In the genomic region with DNA sequence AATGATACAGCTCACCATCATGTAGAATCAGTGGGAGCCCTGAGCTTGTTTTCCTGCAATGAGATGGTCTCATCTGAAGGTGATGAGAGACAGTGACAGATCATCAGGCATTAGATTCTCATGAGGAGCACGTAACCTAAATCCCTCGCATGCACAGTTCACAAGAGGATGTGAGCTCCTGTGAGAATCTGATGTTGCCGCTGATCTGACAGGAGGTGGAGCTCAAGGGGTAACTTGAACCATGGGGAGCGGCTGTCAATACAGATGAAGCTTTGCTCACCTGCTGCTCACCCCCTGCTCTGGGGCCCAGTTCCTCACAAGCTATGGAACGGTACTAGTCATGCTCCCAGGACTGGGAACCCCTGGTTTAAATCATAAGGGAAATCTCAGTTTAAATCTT, we compare ENCODE assay signal across 29 cellular contexts.
A peak's percentile ranks its signal among the peaks of the same experiment; 100 is the strongest.
DNase-seq lines count a peak whose midpoint lies in the region; ATAC-seq and TF ChIP-seq lines count a peak whose summit lies in the region.
"Had no signal": no experiment of that assay in that cellular context is flagged by ENCODE, and none has a peak within 500 bp of the region (broad histone marks: within the 10 kb centered on the region; RNA-seq: fewer than 3 reads in every experiment).

No MANE protein-coding gene starts in this region.

- no peak overlapping the region for H3K4me3 Mint-ChIP-seq in activated CD8-positive, alpha-beta memory T cell treated with anti-CD3 and anti-CD28 coated beads, Interleukin-2, amount 10 ng/mL, durations not matched to agents 7 days and 5 days
- H3K4me3 Mint-ChIP-seq: activated CD4-positive, alpha-beta memory T cell treated with anti-CD3 and anti-CD28 coated beads for 36 hours; activated T-helper 1 cell treated with anti-CD3 and anti-CD28 coated beads, Interleukin-12 subunit alpha, Interleukin-12 subunit beta, Interleukin-2, Interleukin-4 antibody, amounts not matched to agents 30 ng/mL and 10 ng/mL and 1 ng/mL, durations not matched to agents 14 hours and 24 hours and 36 hours; natural killer cell; stimulated activated effector memory CD8-positive, alpha-beta T cell treated with anti-CD3 and anti-CD28 coated beads, Interleukin-12 subunit alpha, Interleukin-12 subunit beta, amount 100 ng/mL, for 72 hours; T-helper 2 cell treated with Interferon-gamma antibody and Interleukin-4, amounts not matched to agents 5 μg/mL and 100 μg/mL, for 36 hours; type B pancreatic cell had no signal

- H3K9me3 ChIP-seq in SJCRH30 (replicated peaks): 0 out of 2 replicates have a peak, but pooled peaks cover 4% of the 10 kb centered on the region
- H3K9me3 ChIP-seq: body of pancreas, gastroesophageal sphincter, psoas muscle had no signal

- TF ChIP-seq CTCF in foreskin keratinocyte (conservative IDR thresholded peaks at IDR 0.05): peak; percentile 20

- no peaks in the 10 kb centered on the region for H3K27me3 Mint-ChIP-seq in activated CD8-positive, alpha-beta memory T cell treated with anti-CD3 and anti-CD28 coated beads, Interleukin-2, amount 10 ng/mL, durations not matched to agents 7 days and 5 days
- H3K27me3 Mint-ChIP-seq: type B pancreatic cell had no signal

- no peaks in the 10 kb centered on the region for H3K36me3 ChIP-seq in SJCRH30
- H3K36me3 ChIP-seq: gastroesophageal sphincter had no signal

- peak; percentile 35 for DNase-seq in activated CD8-positive, alpha-beta memory T cell treated with anti-CD3 and anti-CD28 coated beads, Interleukin-2, amount 10 ng/mL, durations not matched to agents 7 days and 5 days
- DNase-seq in activated CD8-positive, alpha-beta memory T cell treated with anti-CD3 and anti-CD28 coated beads, Interleukin-2, amount 50 U/mL, for 48 hours: no peak
- DNase-seq in SJCRH30 (peak in 1 of 2 experiments; percentile 44), foreskin keratinocyte (no peak), NCI-H345 treated with DMSO at 0.1 percent for 48 hours (lab: John Stamatoyannopoulos, UW; ENCODE audit: unreplicated experiment) (no peak), OCI-M1 (lab: John Stamatoyannopoulos, UW) (no peak), KG1 (lab: John Stamatoyannopoulos, UW) (no peak)
- DNase-seq: activated CD4-positive, alpha-beta memory T cell treated with anti-CD3 and anti-CD28 coated beads for 36 hours; activated CD4-positive, alpha-beta T cell treated with anti-CD3 and anti-CD28 coated beads for 1 hour; activated CD8-positive, alpha-beta memory T cell treated with anti-CD3 and anti-CD28 coated beads, Interleukin-2, amount 50 U/mL, for 4 hours; activated naive CD4-positive, alpha-beta T cell treated with Interleukin-2 at 50 U/mL for 16 hours; body of pancreas; Calu3; DND-41; kidney glomerular epithelial cell; natural killer cell; NCI-H1092 treated with DMSO at 0.1 percent for 48 hours; NCI-H1930; NCI-H526; nucleus accumbens; psoas muscle; Right ventricle myocardium superior had no signal

- peak overlapping the region; percentile 99 for H3K27ac ChIP-seq in SJCRH30
- no peak overlapping the region for H3K27ac ChIP-seq in foreskin keratinocyte
- H3K27ac ChIP-seq: body of pancreas, gastroesophageal sphincter, KMS-11, psoas muscle had no signal

- H3K36me3 Mint-ChIP-seq in activated CD8-positive, alpha-beta memory T cell treated with anti-CD3 and anti-CD28 coated beads, Interleukin-2, amount 10 ng/mL, durations not matched to agents 7 days and 5 days: no peaks in the 10 kb centered on the region
- H3K36me3 Mint-ChIP-seq: activated CD4-positive, alpha-beta memory T cell treated with anti-CD3 and anti-CD28 coated beads for 36 hours; natural killer cell; stimulated activated effector memory CD8-positive, alpha-beta T cell treated with anti-CD3 and anti-CD28 coated beads, Interleukin-12 subunit alpha, Interleukin-12 subunit beta, amount 100 ng/mL, for 72 hours; type B pancreatic cell had no signal

- peaks cover 45% of the 10 kb centered on the region for H3K4me1 ChIP-seq in SJCRH30
- peaks cover 7% of the 10 kb centered on the region for H3K4me1 ChIP-seq in foreskin keratinocyte
- H3K4me1 ChIP-seq: body of pancreas, psoas muscle had no signal

- H3K4me3 ChIP-seq in SJCRH30: no peak overlapping the region
- H3K4me3 ChIP-seq: body of pancreas, gastroesophageal sphincter, psoas muscle had no signal

- H3K27ac Mint-ChIP-seq in activated CD8-positive, alpha-beta memory T cell treated with anti-CD3 and anti-CD28 coated beads, Interleukin-2, amount 10 ng/mL, durations not matched to agents 7 days and 5 days: no peak overlapping the region
- H3K27ac Mint-ChIP-seq: activated CD4-positive, alpha-beta memory T cell treated with anti-CD3 and anti-CD28 coated beads for 36 hours; activated T-helper 1 cell treated with anti-CD3 and anti-CD28 coated beads, Interleukin-12 subunit alpha, Interleukin-12 subunit beta, Interleukin-2, Interleukin-4 antibody, amounts not matched to agents 30 ng/mL and 10 ng/mL and 1 ng/mL, durations not matched to agents 14 hours and 24 hours and 36 hours; natural killer cell; stimulated activated effector memory CD8-positive, alpha-beta T cell treated with anti-CD3 and anti-CD28 coated beads, Interleukin-12 subunit alpha, Interleukin-12 subunit beta, amount 100 ng/mL, for 72 hours; T-helper 2 cell treated with Interferon-gamma antibody and Interleukin-4, amounts not matched to agents 5 μg/mL and 100 μg/mL, for 36 hours; type B pancreatic cell had no signal

- no peaks in the 10 kb centered on the region for H3K27me3 ChIP-seq in SJCRH30
- no peaks in the 10 kb centered on the region for H3K27me3 ChIP-seq in foreskin keratinocyte
- H3K27me3 ChIP-seq: body of pancreas, gastroesophageal sphincter had no signal

- no peak for ATAC-seq in activated CD8-positive, alpha-beta memory T cell treated with anti-CD3 and anti-CD28 coated beads, Interleukin-2, amount 10 ng/mL, durations not matched to agents 7 days and 5 days
- ATAC-seq in foreskin keratinocyte (no peak), GM19324 (IDR thresholded peaks at IDR 0.05; ENCODE audit: low FRiP score, unreplicated experiment) (no peak)
- ATAC-seq: body of pancreas; gastroesophageal sphincter; natural killer cell; psoas muscle; stimulated activated effector memory CD8-positive, alpha-beta T cell treated with anti-CD3 and anti-CD28 coated beads, Interleukin-12 subunit alpha, Interleukin-12 subunit beta, amount 100 ng/mL, for 72 hours had no signal

- H3K9me3 Mint-ChIP-seq in activated CD8-positive, alpha-beta memory T cell treated with anti-CD3 and anti-CD28 coated beads, Interleukin-2, amount 10 ng/mL, durations not matched to agents 7 days and 5 days (ENCODE audit: low read depth): no peaks in the 10 kb centered on the region
- H3K9me3 Mint-ChIP-seq: activated CD4-positive, alpha-beta memory T cell treated with anti-CD3 and anti-CD28 coated beads for 36 hours; activated T-helper 1 cell treated with anti-CD3 and anti-CD28 coated beads, Interleukin-12 subunit alpha, Interleukin-12 subunit beta, Interleukin-2, Interleukin-4 antibody, amounts not matched to agents 30 ng/mL and 10 ng/mL and 1 ng/mL, durations not matched to agents 14 hours and 24 hours and 36 hours; natural killer cell; stimulated activated effector memory CD8-positive, alpha-beta T cell treated with anti-CD3 and anti-CD28 coated beads, Interleukin-12 subunit alpha, Interleukin-12 subunit beta, amount 100 ng/mL, for 72 hours; T-helper 2 cell treated with Interferon-gamma antibody and Interleukin-4, amounts not matched to agents 5 μg/mL and 100 μg/mL, for 36 hours had no signal

- CTCF ChIA-PET in activated CD8-positive, alpha-beta memory T cell treated with anti-CD3 and anti-CD28 coated beads, Interleukin-2, amount 10 ng/mL, durations not matched to agents 7 days and 5 days (lab: Charles Lee): no interaction called here

- no peaks in the 10 kb centered on the region for H3K4me1 Mint-ChIP-seq in activated CD8-positive, alpha-beta memory T cell treated with anti-CD3 and anti-CD28 coated beads, Interleukin-2, amount 10 ng/mL, durations not matched to agents 7 days and 5 days
- H3K4me1 Mint-ChIP-seq: natural killer cell had no signal
